ENCODE assay signal across 8 cellular contexts in the genomic region with DNA sequence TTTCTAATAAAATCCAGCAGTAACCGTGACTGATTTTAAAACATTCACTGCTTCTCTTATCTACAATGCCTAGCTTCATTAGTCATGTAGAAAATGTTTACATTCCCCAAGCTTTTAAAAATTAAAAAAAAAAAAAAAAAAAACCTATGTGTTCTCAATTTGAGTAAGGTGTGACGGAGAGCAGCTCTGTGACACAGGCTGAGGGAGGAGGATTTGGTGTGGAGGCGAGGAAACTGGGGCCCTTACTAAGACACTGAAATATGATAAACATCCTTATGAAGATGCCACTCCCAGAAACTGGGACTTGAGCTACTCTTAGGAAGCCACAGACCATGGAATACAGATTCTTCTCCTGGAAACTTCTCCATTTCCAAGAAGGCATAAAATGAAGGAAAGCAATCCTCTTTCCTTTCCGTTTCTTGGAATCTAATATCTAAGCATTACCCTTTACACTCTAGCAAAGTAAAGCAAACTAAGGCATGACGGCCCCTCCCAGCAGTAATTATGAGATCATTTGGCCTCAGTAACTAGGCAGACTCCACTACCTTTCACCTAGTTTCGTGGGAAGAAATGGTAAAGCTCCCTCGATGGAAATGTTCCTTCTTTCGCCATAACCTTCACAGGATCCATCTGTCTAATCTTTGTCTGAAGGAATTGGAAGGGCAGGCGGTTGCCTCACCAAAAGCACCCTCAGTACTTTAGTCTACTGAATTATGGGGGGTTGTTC. TPM values are rescaled to one million over a fixed set of nuclear protein-coding genes. Genes with fewer than 3 reads are reported as not detected.
DNase-seq lines count a peak whose midpoint lies in the region; ATAC-seq and TF ChIP-seq lines count a peak whose summit lies in the region.

No MANE protein-coding gene starts in this region.

- no peak overlapping the region for H3K4me3 Mint-ChIP-seq in activated CD8-positive, alpha-beta T cell treated with anti-CD3 and anti-CD28 coated beads for 36 hours

- POLR2A ChIA-PET in GM10248 (lab: Yijun Ruan, JAX) = interaction anchor here (0.6 kb wide), 1 partner anchor 161 kb away, joined by 4 read pairs; no protein-coding TSS in a partner anchor
- POLR2A ChIA-PET in activated CD8-positive, alpha-beta T cell treated with anti-CD3 and anti-CD28 coated beads for 36 hours (lab: Charles Lee) = interaction anchor here (0.6 to 0.9 kb wide), 2 partner anchors 17 to 23 kb away, joined by 3 read pairs; a partner anchor contains a TSS

- DNase-seq in GM10248 (ENCODE audit: extremely low spot score) (peak; percentile 56), left lung (no peak), HuH-7 (ENCODE audit: low spot score) (no peak), NCI-H748 (lab: John Stamatoyannopoulos, UW; ENCODE audit: unreplicated experiment) (no peak), putamen (ENCODE audit: low spot score) (no peak)
- peak; percentile 82 for DNase-seq in activated CD8-positive, alpha-beta T cell treated with anti-CD3 and anti-CD28 coated beads for 36 hours

- no peaks in the 10 kb centered on the region for H3K27me3 Mint-ChIP-seq in activated CD8-positive, alpha-beta T cell treated with anti-CD3 and anti-CD28 coated beads for 36 hours

- no peaks in the 10 kb centered on the region for H3K9me3 ChIP-seq in left lung

- peak overlapping the region; percentile 86 for H3K27ac Mint-ChIP-seq in activated CD8-positive, alpha-beta T cell treated with anti-CD3 and anti-CD28 coated beads for 36 hours

- H3K27me3 ChIP-seq in left lung = no peaks in the 10 kb centered on the region

- no peak overlapping the region for H3K4me3 ChIP-seq in left lung

- ATAC-seq in HG02852 (IDR thresholded peaks at IDR 0.05; ENCODE audit: unreplicated experiment) (peak; percentile 36), left lung (peak; percentile 70), HG02571 (IDR thresholded peaks at IDR 0.05; ENCODE audit: unreplicated experiment) (no peak)
- ATAC-seq in activated CD8-positive, alpha-beta T cell treated with anti-CD3 and anti-CD28 coated beads for 36 hours = peak; percentile 64

- no peaks in the 10 kb centered on the region for H3K9me3 Mint-ChIP-seq in activated CD8-positive, alpha-beta T cell treated with anti-CD3 and anti-CD28 coated beads for 36 hours

- H3K4me1 ChIP-seq in left lung = peaks cover 0 to 4% of the 10 kb centered on the region in 2 donors

- peaks cover 0 to 5% of the 10 kb centered on the region in 2 donors for H3K36me3 ChIP-seq in left lung

- H3K27ac ChIP-seq in left lung = peak overlapping the region in 1 of 2 donors; percentile 11

- CTCF ChIA-PET in GM10248 (lab: Yijun Ruan, JAX) = interaction anchor here (0.8 to 1.1 kb wide), 2 partner anchors 25 to 88 kb away, joined by 3 to 4 read pairs; no protein-coding TSS in a partner anchor
- CTCF ChIA-PET in activated CD8-positive, alpha-beta T cell treated with anti-CD3 and anti-CD28 coated beads for 36 hours (lab: Charles Lee) = interaction anchor here (1.2 to 2.0 kb wide), 3 partner anchors 17 to 53 kb away, joined by 3 to 6 read pairs (median 4); no protein-coding TSS in a partner anchor

- H3K36me3 Mint-ChIP-seq in activated CD8-positive, alpha-beta T cell treated with anti-CD3 and anti-CD28 coated beads for 36 hours (ENCODE audit: low read depth) = peaks cover 17% of the 10 kb centered on the region

- no peak for TF ChIP-seq CTCF in GM10248 (IDR thresholded peaks at IDR 0.05; ENCODE audit: control extremely low read depth, extremely low read depth, low read depth, missing control alignments)
- no peak for TF ChIP-seq CTCF in activated CD8-positive, alpha-beta T cell treated with anti-CD3 and anti-CD28 coated beads for 36 hours (IDR thresholded peaks at IDR 0.05)
- no peak for TF ChIP-seq CTCF in left lung (IDR thresholded peaks at IDR 0.05)

- peaks cover 76% of the 10 kb centered on the region for H3K4me1 Mint-ChIP-seq in activated CD8-positive, alpha-beta T cell treated with anti-CD3 and anti-CD28 coated beads for 36 hours (ENCODE audit: low read depth)

- intact Hi-C loops in activated CD8-positive, alpha-beta T cell treated with anti-CD3 and anti-CD28 coated beads for 36 hours (cut with micrococcal nuclease) = no loop called here
- intact Hi-C loops in left lung (cut with DNase I) = no loop called here

RNA-seq across cellular contexts. Expression of a gene that starts 23.5 kb away (rescaled TPM):
- total RNA-seq in activated CD8-positive, alpha-beta T cell treated with anti-CD3 and anti-CD28 coated beads for 36 hours = 1 to 10 TPM; 8.0 to 8.4 TPM
- total RNA-seq in left lung = 10 to 100 TPM; 18.1 to 19.2 TPM

Comparison
In these comparisons a context has a peak if more than half of its experiments do, and no peak if none do; other contexts are left out.
1. DNase-seq: peak in GM10248 (single experiment) and activated CD8-positive, alpha-beta T cell treated with anti-CD3 and anti-CD28 coated beads for 36 hours (single experiment); none in left lung (0 of 2), HuH-7 (single experiment), NCI-H748 (single experiment) and putamen (single experiment).